ENCODE assay signal across 1 cellular context in the genomic region with DNA sequence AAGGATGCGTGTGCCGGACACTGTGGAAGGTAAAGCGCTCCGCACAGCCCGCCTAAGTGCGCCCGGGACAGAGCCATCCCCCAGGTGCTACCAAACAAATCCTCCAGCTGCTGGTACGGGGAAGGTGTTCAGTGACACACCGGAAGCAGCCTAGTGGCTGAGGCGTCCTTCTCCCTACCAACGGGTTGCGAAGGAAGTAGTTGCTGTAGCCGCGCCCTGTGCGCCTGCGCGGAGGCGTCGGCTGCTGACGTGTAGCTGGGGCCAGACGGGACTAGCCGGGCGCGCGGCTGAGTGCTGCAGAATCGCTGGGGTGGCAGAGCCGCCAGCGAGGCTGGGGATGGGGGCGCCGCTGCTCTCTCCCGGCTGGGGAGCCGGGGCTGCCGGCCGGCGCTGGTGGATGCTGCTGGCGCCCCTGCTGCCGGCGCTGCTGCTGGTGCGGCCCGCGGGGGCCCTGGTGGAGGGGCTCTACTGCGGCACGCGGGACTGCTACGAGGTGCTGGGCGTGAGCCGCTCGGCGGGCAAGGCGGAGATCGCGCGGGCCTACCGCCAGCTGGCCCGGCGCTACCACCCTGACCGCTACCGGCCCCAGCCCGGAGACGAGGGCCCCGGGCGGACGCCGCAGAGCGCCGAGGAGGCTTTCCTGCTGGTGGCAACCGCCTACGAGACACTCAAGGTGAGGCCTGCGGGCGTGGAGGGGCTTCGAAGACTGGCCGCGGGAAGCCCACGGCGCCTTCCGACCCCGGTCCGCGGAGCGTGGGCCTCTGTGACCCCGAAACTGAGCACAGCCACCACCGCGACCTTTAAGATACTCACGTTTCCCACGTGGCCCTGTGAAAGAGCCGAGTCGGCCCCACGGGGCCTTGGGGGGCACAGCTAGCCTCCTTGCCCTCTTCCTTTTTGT.
TF ChIP-seq lines count a peak whose summit lies in the region.

Gene DNAJC25 (plus strand): TSS at position 264 of the 901 bp plus-strand sequence. CDS start 74 bp downstream, at position 338.

TF ChIP-seq in HepG2, 621 proteins besides CTCF, POLR2A, EP300 and RAD21 (continued from another document and continues in another):
- peak; percentile 61; the same call in 1 of the 2 replicates for TF ChIP-seq ZNF580 (CRISPR knock-in tag; IDR thresholded peaks at IDR 0.05; ENCODE audit: borderline replicate concordance, low read depth)
- peak; percentile 76 for TF ChIP-seq ZNF407 (CRISPR knock-in tag; IDR thresholded peaks at IDR 0.05; ENCODE audit: not compliant biosample characterization)
- peak; percentile 77 for TF ChIP-seq AGO2 (optimal IDR thresholded peaks at IDR 0.05; ENCODE audit: low read depth, low read length)
- TF ChIP-seq E2F2 (CRISPR knock-in tag; IDR thresholded peaks at IDR 0.05; ENCODE audit: borderline replicate concordance) = peak; percentile 28; the same call in 1 of the 2 replicates
- TF ChIP-seq ZNF253 (CRISPR knock-in tag; IDR thresholded peaks at IDR 0.05; ENCODE audit: borderline replicate concordance) = no peak
- 0 out of 2 replicates have a peak, but pooled peaks have one; percentile 10 for TF ChIP-seq ZNF24 (IDR thresholded peaks at IDR 0.05)
- TF ChIP-seq IKZF1 (IDR thresholded peaks at IDR 0.05) = no peak
- TF ChIP-seq EHMT2 (IDR thresholded peaks at IDR 0.05; ENCODE audit: borderline replicate concordance, low read depth, low read length) = peak; percentile 45; the same call in 1 of the 2 replicates
- TF ChIP-seq PITX1 (CRISPR knock-in tag; IDR thresholded peaks at IDR 0.05) = peak; percentile 83; the same call in 1 of the 2 replicates
- TF ChIP-seq ERF (CRISPR knock-in tag; IDR thresholded peaks at IDR 0.05) = peak; percentile 85
- peak; percentile 99 for TF ChIP-seq SIN3A (IDR thresholded peaks at IDR 0.05; ENCODE audit: borderline replicate concordance, low read depth, low read length)
- peak; percentile 96 for TF ChIP-seq ZNF501 (CRISPR knock-in tag; IDR thresholded peaks at IDR 0.05)
- peak; percentile 66; the same call in 1 of the 2 replicates for TF ChIP-seq ZBTB38 (CRISPR knock-in tag; IDR thresholded peaks at IDR 0.05)
- TF ChIP-seq TRIM22 (IDR thresholded peaks at IDR 0.05) = no peak
- peak; percentile 74 for TF ChIP-seq SKI (IDR thresholded peaks at IDR 0.05; ENCODE audit: partially characterized antibody)
- TF ChIP-seq RNF2 (conservative IDR thresholded peaks at IDR 0.05; ENCODE audit: low read depth) = peak; percentile 75
- TF ChIP-seq ZNF790 (CRISPR knock-in tag; IDR thresholded peaks at IDR 0.05; ENCODE audit: borderline replicate concordance) = peak; percentile 32; the same call in 1 of the 2 replicates
- TF ChIP-seq, protein P1, sequence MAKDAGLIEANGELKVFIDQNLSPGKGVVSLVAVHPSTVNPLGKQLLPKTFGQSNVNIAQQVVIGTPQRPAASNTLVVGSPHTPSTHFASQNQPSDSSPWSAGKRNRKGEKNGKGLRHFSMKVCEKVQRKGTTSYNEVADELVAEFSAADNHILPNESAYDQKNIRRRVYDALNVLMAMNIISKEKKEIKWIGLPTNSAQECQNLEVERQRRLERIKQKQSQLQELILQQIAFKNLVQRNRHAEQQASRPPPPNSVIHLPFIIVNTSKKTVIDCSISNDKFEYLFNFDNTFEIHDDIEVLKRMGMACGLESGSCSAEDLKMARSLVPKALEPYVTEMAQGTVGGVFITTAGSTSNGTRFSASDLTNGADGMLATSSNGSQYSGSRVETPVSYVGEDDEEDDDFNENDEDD (CRISPR knock-in tag; IDR thresholded peaks at IDR 0.05; ENCODE audit: borderline replicate concordance) = peak; percentile 78; the same call in 1 of the 2 replicates
- peak; percentile 50 for TF ChIP-seq HNF4A (CRISPR knock-in tag; IDR thresholded peaks at IDR 0.05)
- TF ChIP-seq ZNF577 (CRISPR knock-in tag; IDR thresholded peaks at IDR 0.05; ENCODE audit: borderline replicate concordance, low read depth) = 0 out of 2 replicates have a peak, but pooled peaks have one; percentile 79
- peak; percentile 95 for TF ChIP-seq ZNF792 (CRISPR knock-in tag; IDR thresholded peaks at IDR 0.05)
- TF ChIP-seq ZNF878 (CRISPR knock-in tag; IDR thresholded peaks at IDR 0.05) = 0 out of 2 replicates have a peak, but pooled peaks have one; percentile 44
- no peak for TF ChIP-seq NR2F6 (IDR thresholded peaks at IDR 0.05)
- peak; percentile 76 for TF ChIP-seq NR2F6 (CRISPR knock-in tag; IDR thresholded peaks at IDR 0.05)
- TF ChIP-seq, protein P2, sequence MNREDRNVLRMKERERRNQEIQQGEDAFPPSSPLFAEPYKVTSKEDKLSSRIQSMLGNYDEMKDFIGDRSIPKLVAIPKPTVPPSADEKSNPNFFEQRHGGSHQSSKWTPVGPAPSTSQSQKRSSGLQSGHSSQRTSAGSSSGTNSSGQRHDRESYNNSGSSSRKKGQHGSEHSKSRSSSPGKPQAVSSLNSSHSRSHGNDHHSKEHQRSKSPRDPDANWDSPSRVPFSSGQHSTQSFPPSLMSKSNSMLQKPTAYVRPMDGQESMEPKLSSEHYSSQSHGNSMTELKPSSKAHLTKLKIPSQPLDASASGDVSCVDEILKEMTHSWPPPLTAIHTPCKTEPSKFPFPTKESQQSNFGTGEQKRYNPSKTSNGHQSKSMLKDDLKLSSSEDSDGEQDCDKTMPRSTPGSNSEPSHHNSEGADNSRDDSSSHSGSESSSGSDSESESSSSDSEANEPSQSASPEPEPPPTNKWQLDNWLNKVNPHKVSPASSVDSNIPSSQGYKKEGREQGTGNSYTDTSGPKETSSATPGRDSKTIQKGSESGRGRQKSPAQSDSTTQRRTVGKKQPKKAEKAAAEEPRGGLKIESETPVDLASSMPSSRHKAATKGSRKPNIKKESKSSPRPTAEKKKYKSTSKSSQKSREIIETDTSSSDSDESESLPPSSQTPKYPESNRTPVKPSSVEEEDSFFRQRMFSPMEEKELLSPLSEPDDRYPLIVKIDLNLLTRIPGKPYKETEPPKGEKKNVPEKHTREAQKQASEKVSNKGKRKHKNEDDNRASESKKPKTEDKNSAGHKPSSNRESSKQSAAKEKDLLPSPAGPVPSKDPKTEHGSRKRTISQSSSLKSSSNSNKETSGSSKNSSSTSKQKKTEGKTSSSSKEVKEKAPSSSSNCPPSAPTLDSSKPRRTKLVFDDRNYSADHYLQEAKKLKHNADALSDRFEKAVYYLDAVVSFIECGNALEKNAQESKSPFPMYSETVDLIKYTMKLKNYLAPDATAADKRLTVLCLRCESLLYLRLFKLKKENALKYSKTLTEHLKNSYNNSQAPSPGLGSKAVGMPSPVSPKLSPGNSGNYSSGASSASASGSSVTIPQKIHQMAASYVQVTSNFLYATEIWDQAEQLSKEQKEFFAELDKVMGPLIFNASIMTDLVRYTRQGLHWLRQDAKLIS (CRISPR knock-in tag; IDR thresholded peaks at IDR 0.05) = no peak
- no peak for TF ChIP-seq HIVEP1 (CRISPR knock-in tag; IDR thresholded peaks at IDR 0.05)
- TF ChIP-seq MYNN (CRISPR knock-in tag; IDR thresholded peaks at IDR 0.05; ENCODE audit: low read depth) = no peak
- TF ChIP-seq ZNF510 (CRISPR knock-in tag; IDR thresholded peaks at IDR 0.05; ENCODE audit: low read depth) = 0 out of 2 replicates have a peak, but pooled peaks have one; percentile 19
- peak; percentile 65; the same call in 1 of the 2 replicates for TF ChIP-seq AHR (CRISPR knock-in tag; IDR thresholded peaks at IDR 0.05)
- TF ChIP-seq HNF1A (IDR thresholded peaks at IDR 0.05; ENCODE audit: low read depth) = no peak
- TF ChIP-seq HNF1A (CRISPR knock-in tag; IDR thresholded peaks at IDR 0.05; ENCODE audit: borderline replicate concordance) = peak; percentile 81; the same call in 1 of the 2 replicates
- TF ChIP-seq HES4 (CRISPR knock-in tag; IDR thresholded peaks at IDR 0.05; ENCODE audit: borderline replicate concordance) = no peak
- TF ChIP-seq ZNF468 (CRISPR knock-in tag; IDR thresholded peaks at IDR 0.05) = no peak
- TF ChIP-seq ZNF12 (CRISPR knock-in tag; IDR thresholded peaks at IDR 0.05) = peak; percentile 71; the same call in 1 of the 2 replicates
